Comparison of ENCODE assay signal across 8 cellular contexts in genomic region chr19:55516878-55517620, GRCh38. TPM values are rescaled to one million over a fixed set of nuclear protein-coding genes. Genes with fewer than 3 reads are reported as not detected.
DNase-seq lines count a peak whose midpoint lies in the region; ATAC-seq, FAIRE-seq and TF ChIP-seq lines count a peak whose summit lies in the region.

No MANE protein-coding gene starts in this region.

- peak overlapping the region; percentile 74 for H3K4me3 Mint-ChIP-seq in mesothelial cell of epicardium

- peak; percentile 99 for ATAC-seq in GM21390 (IDR thresholded peaks at IDR 0.05; ENCODE audit: unreplicated experiment)

- H3K4me1 Mint-ChIP-seq in mesothelial cell of epicardium = peaks cover 2% of the 10 kb centered on the region

- peak; percentile 71 for TF ChIP-seq CTCF in mesothelial cell of epicardium (IDR thresholded peaks at IDR 0.05; ENCODE audit: unreplicated experiment)

- H3K9me3 Mint-ChIP-seq in mesothelial cell of epicardium = no peaks in the 10 kb centered on the region

- H3K27ac Mint-ChIP-seq in mesothelial cell of epicardium = peak overlapping the region; percentile 83

- in situ Hi-C loops in Caki2 (cut with HindIII; ENCODE audit: low pct_unique_long_range_greater_than_20kb, low sequenced_read_pairs) = no loop called here

- H3K27me3 Mint-ChIP-seq in mesothelial cell of epicardium (ENCODE audit: low read depth) = peaks cover 7% of the 10 kb centered on the region

- DNase-seq in Caki2 (ENCODE audit: low read depth) = peak; percentile 90
- peak in 75 of 76 experiments; percentile 55 to 98 (median 90) for DNase-seq in HUDEP-2 (lab: John Stamatoyannopoulos, UW; ENCODE audit: unreplicated experiment in 76 of 76)
- DNase-seq in NOMO-1 treated with dmso at 0.1 percent for 144 hours (lab: John Stamatoyannopoulos, UW; ENCODE audit: unreplicated experiment) = peak; percentile 82
- peak; percentile 70 for DNase-seq in activated CD8-positive, alpha-beta memory T cell treated with anti-CD3 and anti-CD28 coated beads, Interleukin-2, amount 50 U/mL, for 1 hour (ENCODE audit: extremely low read depth)
- peak; percentile 88 to 94 for DNase-seq in mesothelial cell of epicardium (ENCODE audit: low spot score in 2 of 2, unreplicated experiment in 2 of 2)
- DNase-seq in stimulated activated CD8-positive, alpha-beta memory T cell treated with anti-CD3 and anti-CD28 coated beads, Interleukin-15, amount 100 ng/mL, for 4 hours (ENCODE audit: low read depth in 2 of 2) = peak; percentile 75 to 82

- no peaks in the 10 kb centered on the region for H3K36me3 Mint-ChIP-seq in mesothelial cell of epicardium

- FAIRE-seq in endometrium (lab: Jason Lieb, UNC) = peak; percentile 80

RNA-seq across cellular contexts. Expression of gene SBK2, which starts 19.9 kb away (rescaled TPM):
- total RNA-seq in Caki2 (2014; rRNA removed; shearing (Covaris generic); ENCODE audit: low replicate concordance) = not detected in 2 replicates
- total RNA-seq in mesothelial cell of epicardium = 0.33 to 0.97 TPM (median 0.56 TPM) in 3 replicates

RNA-seq across cellular contexts. Expression of gene SBK3, which starts 28.3 kb away (rescaled TPM):
- total RNA-seq in Caki2 (2014; rRNA removed; shearing (Covaris generic); ENCODE audit: low replicate concordance) = 1.0 and 6.3 TPM in 2 replicates
- total RNA-seq in mesothelial cell of epicardium = 0.25 TPM in 1 of 3 replicates, not detected in the others

RNA-seq across cellular contexts. Expression of gene SSC5D, which starts 28.8 kb away (rescaled TPM):
- 0.14 TPM in 1 of 2 replicates, not detected in the other for total RNA-seq in Caki2 (2014; rRNA removed; shearing (Covaris generic); ENCODE audit: low replicate concordance)
- 7.0 to 8.5 TPM (median 7.8 TPM) in 3 replicates for total RNA-seq in mesothelial cell of epicardium

RNA-seq across cellular contexts. Expression of gene NAT14, which starts 32.1 kb away (rescaled TPM):
- 94.3 and 99.9 TPM in 2 replicates for total RNA-seq in Caki2 (2014; rRNA removed; shearing (Covaris generic); ENCODE audit: low replicate concordance)
- total RNA-seq in mesothelial cell of epicardium = 52.6 to 54.4 TPM (median 53.1 TPM) in 3 replicates

RNA-seq across cellular contexts. Expression of gene ZNF628, which starts 40.6 kb away (rescaled TPM):
- 1.9 and 5.3 TPM in 2 replicates for total RNA-seq in Caki2 (2014; rRNA removed; shearing (Covaris generic); ENCODE audit: low replicate concordance)
- 19.0 to 23.1 TPM (median 22.0 TPM) in 3 replicates for total RNA-seq in mesothelial cell of epicardium

Comparison
In these comparisons a context has a peak if more than half of its experiments do, and no peak if none do; other contexts are left out.
1. Peak in every context shown above with its lines: DNase-seq and ATAC-seq.